ENCODE assay signal across 16 cellular contexts in genomic region chr3:22962244-22962643, GRCh38.
A peak's percentile ranks its signal among the peaks of the same experiment; 100 is the strongest.
DNase-seq lines count a peak whose midpoint lies in the region; ATAC-seq, FAIRE-seq and TF ChIP-seq lines count a peak whose summit lies in the region.
"Had no signal": no experiment of that assay in that cellular context is flagged by ENCODE, and none has a peak within 500 bp of the region (broad histone marks: within the 10 kb centered on the region; RNA-seq: fewer than 3 reads in every experiment).

No MANE protein-coding gene starts in this region.

- TF ChIP-seq RAD21 in H1 (IDR thresholded peaks at IDR 0.05 in 1 of 2, conservative IDR thresholded peaks at IDR 0.05 in 1 of 2; ENCODE audit: low read depth in 2 of 2, low read length in 2 of 2): no peak

- no peaks in the 10 kb centered on the region for H3K27me3 ChIP-seq in H1 (replicated peaks in 1 of 4; ENCODE audit: control insufficient read depth in 3 of 4, extremely low read depth in 1 of 4, insufficient read depth in 3 of 4, low read length in 3 of 4)

- H2BK20ac ChIP-seq in H1 (ENCODE audit: low read length): no peak overlapping the region

- H4K20me1 ChIP-seq in H1 (replicated peaks in 1 of 2; ENCODE audit: control insufficient read depth in 1 of 2, insufficient read depth in 2 of 2, low read length in 2 of 2): no peaks in the 10 kb centered on the region

- no peak overlapping the region for H3K4ac ChIP-seq in H1 (replicated peaks; ENCODE audit: insufficient read length, low read depth, low read length)

- no peaks in the 10 kb centered on the region for H3K79me1 ChIP-seq in H1 (ENCODE audit: low read depth, low read length)

- H4K91ac ChIP-seq in H1 (replicated peaks; ENCODE audit: insufficient read length, low read length): no peak overlapping the region

- ATAC-seq in GM18868 (IDR thresholded peaks at IDR 0.05; ENCODE audit: unreplicated experiment): no peak
- no peak for ATAC-seq in HG02981 (IDR thresholded peaks at IDR 0.05; ENCODE audit: unreplicated experiment)

- no peaks in the 10 kb centered on the region for H3K9me3 Mint-ChIP-seq in osteocyte (ENCODE audit: unreplicated experiment)

- H3K4me1 ChIP-seq in HEK293 (ENCODE audit: control insufficient read depth, insufficient read depth, low read length) (no peaks in the 10 kb centered on the region), H1 (replicated peaks in 1 of 4; ENCODE audit: control insufficient read depth in 3 of 4, insufficient read depth in 4 of 4, low read length in 3 of 4) (no peaks in the 10 kb centered on the region; a peak in 1 of 7 replicates)
- H3K4me1 ChIP-seq: HAP-1 had no signal

- H2BK15ac ChIP-seq in H1 (ENCODE audit: low read length): no peak overlapping the region

- H3K56ac ChIP-seq in H1 (replicated peaks; ENCODE audit: insufficient read length, low read depth, low read length): no peak overlapping the region

- H3K27ac ChIP-seq in HEK293 (ENCODE audit: extremely low read depth, low read depth, low read length) (no peak overlapping the region), H1 (ENCODE audit: low read depth, low read length) (no peak overlapping the region)

- H2AK5ac ChIP-seq in H1 (ENCODE audit: low read depth, low read length): no peak overlapping the region

- no peak for TF ChIP-seq EP300 in H1 (IDR thresholded peaks at IDR 0.05; ENCODE audit: borderline replicate concordance in 1 of 2, low read depth in 2 of 2, low read length in 2 of 2)

- H4K8ac ChIP-seq in H1 (ENCODE audit: extremely low read depth, insufficient read depth, low read length): no peak overlapping the region

- DNase-seq in H1 (ENCODE audit: low read depth in 1 of 2, low spot score in 2 of 2): no peak
- DNase-seq in osteocyte (ENCODE audit: extremely low spot score, unreplicated experiment): no peak
- DNase-seq in putamen (ENCODE audit: low spot score): no peak
- DNase-seq: C1 segment of cervical spinal cord; Calu3; CD4-positive, alpha-beta memory T cell; COR-L47; DMS53; DMS79 treated with DMSO at 0.1 percent for 48 hours; GF-D8 had no signal

- H3K9ac ChIP-seq in H1 (replicated peaks in 1 of 4; ENCODE audit: extremely low read depth in 1 of 4, low read depth in 3 of 4, low read length in 3 of 4): no peak overlapping the region

- H2BK120ac ChIP-seq in H1 (replicated peaks; ENCODE audit: low read depth, low read length): no peak overlapping the region

- no peak overlapping the region for H3K14ac ChIP-seq in H1 (ENCODE audit: insufficient read length)

- no peaks in the 10 kb centered on the region for H3K23me2 ChIP-seq in H1 (ENCODE audit: low read depth, low read length)

- peak overlapping the region; percentile 78; the same call in 1 of the 2 replicates for H2AFZ ChIP-seq in H1 (ENCODE audit: low read length)

- H3K4me1 Mint-ChIP-seq in osteocyte (ENCODE audit: unreplicated experiment): peaks cover 31% of the 10 kb centered on the region

- no peak for FAIRE-seq in H1 (lab: Jason Lieb, UNC)
- FAIRE-seq: GM12891, GM18507 had no signal

- POLR2A ChIA-PET in HEK293 (lab: Yijun Ruan, JAX) (interaction anchor here (0.5 kb wide), 1 partner anchor 224 kb away, joined by 4 read pairs; no protein-coding TSS in a partner anchor), H1 (lab: Charles Lee; ENCODE audit: partially characterized antibody) (no interaction called here)

- no peaks in the 10 kb centered on the region for H3K9me3 ChIP-seq in HEK293 (ENCODE audit: control insufficient read depth, insufficient read depth, low read depth, low read length)
- H3K9me3 ChIP-seq in H1 (ENCODE audit: insufficient read depth in 2 of 2, low read depth in 1 of 2, low read length in 1 of 2): no peaks in the 10 kb centered on the region
- H3K9me3 ChIP-seq: HAP-1 had no signal

- CTCF ChIA-PET in HEK293 (lab: Yijun Ruan, JAX): no interaction called here
- CTCF ChIA-PET in H1 (lab: Charles Lee; ENCODE audit: partially characterized antibody): interaction anchor here (0.6 to 3.2 kb wide), 5 partner anchors 12 to 372 kb away, joined by 3 to 28 read pairs (median 4); no protein-coding TSS in a partner anchor

- H4K5ac ChIP-seq in H1 (ENCODE audit: insufficient read length, low read depth, low read length): no peak overlapping the region

- H2BK12ac ChIP-seq in H1 (ENCODE audit: low read depth, low read length): no peak overlapping the region

- H3K18ac ChIP-seq in H1 (ENCODE audit: extremely low read depth, low read length): no peak overlapping the region

- H3K4me2 ChIP-seq in H1 (ENCODE audit: insufficient read depth in 1 of 2, low read depth in 2 of 2, low read length in 2 of 2): no peak overlapping the region

- WGBS in H1 (ENCODE audit: extremely low coverage in 1 of 2, insufficient coverage in 1 of 2, insufficient read length in 1 of 2, insufficient replicate concordance in 2 of 2, low coverage in 1 of 2, low lambda C conversion rate in 2 of 2, missing lambda C conversion rate in 1 of 2), 2 experiments: 75% methylated on average over 3 of the region's 3 CpGs; no CpG with 5 or more reads in 1 of the 2 experiments

- no peaks in the 10 kb centered on the region for H3K36me3 Mint-ChIP-seq in osteocyte (ENCODE audit: unreplicated experiment)
- H3K36me3 Mint-ChIP-seq: CD4-positive, alpha-beta memory T cell had no signal

- H2BK5ac ChIP-seq in H1 (ENCODE audit: low read depth, low read length): no peak overlapping the region

- H3K36me3 ChIP-seq in HEK293 (ENCODE audit: control insufficient read depth in 2 of 2, insufficient read depth in 1 of 2, low read length in 2 of 2): no peaks in the 10 kb centered on the region
- H3K36me3 ChIP-seq in H1 (ENCODE audit: control insufficient read depth in 2 of 4, insufficient read depth in 4 of 4, low read length in 3 of 4): no peaks in the 10 kb centered on the region
- H3K36me3 ChIP-seq: HAP-1 had no signal

- no peak overlapping the region for H3K23ac ChIP-seq in H1 (ENCODE audit: insufficient read length)

- H3K27ac Mint-ChIP-seq in osteocyte (ENCODE audit: unreplicated experiment): peak overlapping the region; percentile 12
- H3K27ac Mint-ChIP-seq: CD4-positive, alpha-beta memory T cell had no signal

- H3K4me3 ChIP-seq in HEK293 (ENCODE audit: low read depth, low read length) (no peak overlapping the region), H1 (ENCODE audit: extremely low read depth in 1 of 4, insufficient read depth in 2 of 4, low read depth in 3 of 4, low read length in 4 of 4) (no peak overlapping the region)
- H3K4me3 ChIP-seq: HAP-1 had no signal

- no peak overlapping the region for H3K4me3 Mint-ChIP-seq in osteocyte (ENCODE audit: unreplicated experiment)
- H3K4me3 Mint-ChIP-seq: CD4-positive, alpha-beta memory T cell had no signal

- no peak for TF ChIP-seq POLR2A in H1 (IDR thresholded peaks at IDR 0.05; ENCODE audit: control extremely low read depth in 1 of 2, low read depth in 2 of 2, low read length in 2 of 2)

- no peak for TF ChIP-seq CTCF in HEK293 (tag by site-specific recombination; IDR thresholded peaks at IDR 0.05)
- no peak for TF ChIP-seq CTCF in H1 (IDR thresholded peaks at IDR 0.05; ENCODE audit: control extremely low read depth in 1 of 3, insufficient read depth in 1 of 3, low read depth in 1 of 3, low read length in 3 of 3)
- TF ChIP-seq CTCF in osteocyte (IDR thresholded peaks at IDR 0.05): no peak

- H3K79me2 ChIP-seq in H1 (ENCODE audit: control insufficient read depth in 1 of 2, insufficient read depth in 2 of 2, low read length in 2 of 2): no peaks in the 10 kb centered on the region

- H3K27me3 Mint-ChIP-seq in osteocyte (ENCODE audit: unreplicated experiment): peaks cover under 1% of the 10 kb centered on the region
- H3K27me3 Mint-ChIP-seq: CD4-positive, alpha-beta memory T cell had no signal

TF ChIP-seq in HEK293, 187 proteins besides CTCF, POLR2A, EP300 and RAD21 (continues in another document):
- TF ChIP-seq ZNF596 (tag by site-specific recombination; IDR thresholded peaks at IDR 0.05) (peak; percentile 92), BCL11B (tag by site-specific recombination; IDR thresholded peaks at IDR 0.05; ENCODE audit: low read depth) (no peak), ZBTB26 (tag by site-specific recombination; optimal IDR thresholded peaks at IDR 0.05) (no peak), ZNF292 (tag by site-specific recombination; IDR thresholded peaks at IDR 0.05; ENCODE audit: borderline replicate concordance, low read depth) (no peak), WT1 (tag by site-specific recombination; IDR thresholded peaks at IDR 0.05) (no peak)

TF ChIP-seq in H1, 55 proteins besides CTCF, POLR2A, EP300 and RAD21 (continues in another document):
- TF ChIP-seq TAF1 (IDR thresholded peaks at IDR 0.05; ENCODE audit: low read depth, low read length) (no peak), RXRA (IDR thresholded peaks at IDR 0.05; ENCODE audit: insufficient read depth, low read depth, low read length) (no peak), CTBP2 (IDR thresholded peaks at IDR 0.05; ENCODE audit: borderline replicate concordance, insufficient read depth, insufficient read length, low read length) (no peak), YY1 (IDR thresholded peaks at IDR 0.05; ENCODE audit: low read depth, low read length) (no peak), USF2 (IDR thresholded peaks at IDR 0.05; ENCODE audit: low read length) (no peak), EZH2 (IDR thresholded peaks at IDR 0.05; ENCODE audit: low read depth, low read length, severe bottlenecking) (no peak), PHF8 (conservative IDR thresholded peaks at IDR 0.05; ENCODE audit: low read depth, low read length) (no peak), BACH1 (IDR thresholded peaks at IDR 0.05; ENCODE audit: low read length) (no peak), KDM4A (IDR thresholded peaks at IDR 0.05; ENCODE audit: low read depth, low read length, severe bottlenecking) (no peak), CEBPB (IDR thresholded peaks at IDR 0.05; ENCODE audit: low read depth, low read length) (no peak), HDAC6 (IDR thresholded peaks at IDR 0.05; ENCODE audit: low read depth, low read length) (no peak), BRCA1 (IDR thresholded peaks at IDR 0.05; ENCODE audit: low read depth, low read length) (no peak), ATF3 (IDR thresholded peaks at IDR 0.05; ENCODE audit: insufficient read depth, low read depth, low read length) (no peak)
